Comparison of ENCODE assay signal across 29 cellular contexts in the genomic region with DNA sequence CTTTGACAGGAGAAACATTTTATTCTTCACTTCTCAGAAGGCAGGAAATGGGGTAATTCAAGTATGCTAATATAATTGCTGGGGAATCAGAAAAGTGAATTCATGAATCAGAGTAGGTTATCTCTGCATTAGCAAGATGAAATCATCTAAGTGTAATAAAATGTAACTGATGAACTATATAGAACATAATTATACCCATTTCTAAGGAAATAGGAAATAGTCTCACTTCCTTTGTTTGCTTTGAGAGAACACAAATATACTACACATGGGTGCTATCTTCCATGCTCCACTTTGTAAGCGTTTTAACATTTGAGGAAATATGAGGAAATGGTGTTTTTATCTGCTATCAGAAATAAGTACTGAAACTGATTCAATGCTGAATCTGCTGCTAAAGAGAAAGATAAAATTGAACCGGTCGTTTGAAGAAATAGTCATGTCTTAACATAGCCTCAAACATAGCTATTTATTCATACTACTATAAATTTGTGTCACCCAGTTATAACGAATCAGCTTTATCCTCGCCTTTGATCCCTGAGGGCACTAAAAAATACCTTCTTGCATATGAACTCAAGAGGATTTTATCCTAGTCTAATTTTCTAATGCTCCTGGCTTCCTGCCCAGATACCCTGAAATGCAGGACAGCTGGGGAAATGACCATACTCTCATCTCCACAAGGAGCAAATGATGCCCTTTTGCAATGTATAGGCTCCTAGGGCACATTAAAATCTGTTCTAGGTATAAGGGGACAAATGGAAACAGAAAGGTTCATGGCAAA.
A peak's percentile ranks its signal among the peaks of the same experiment; 100 is the strongest.
DNase-seq lines count a peak whose midpoint lies in the region; ATAC-seq and TF ChIP-seq lines count a peak whose summit lies in the region.
"Had no signal": no experiment of that assay in that cellular context is flagged by ENCODE, and none has a peak within 500 bp of the region (broad histone marks: within the 10 kb centered on the region; RNA-seq: fewer than 3 reads in every experiment).

No MANE protein-coding gene starts in this region.

- intact Hi-C loops in heart right ventricle (cut with DNase I) = no loop called here

- ATAC-seq in heart right ventricle = no peak
- ATAC-seq: foreskin keratinocyte; GM12878; left lung; naive thymus-derived CD8-positive, alpha-beta T cell; stimulated activated memory B cell treated with anti-CD40 and anti-IgM and Interleukin-4, amounts not matched to agents 10 μg/mL and 1 μg/mL and 100 μg/mL, for 72 hours had no signal

- H3K36me3 ChIP-seq in SJCRH30 (no peaks in the 10 kb centered on the region), heart right ventricle (no peaks in the 10 kb centered on the region)
- H3K36me3 ChIP-seq: adrenal gland, BLaER1, brain microvascular endothelial cell, left lung, ovary, uterus, WERI-Rb-1 had no signal

- H3K27me3 ChIP-seq in SJCRH30 (no peaks in the 10 kb centered on the region), heart right ventricle (no peaks in the 10 kb centered on the region)
- H3K27me3 ChIP-seq: adrenal gland, BLaER1, brain microvascular endothelial cell, foreskin keratinocyte, left lung, ovary, uterus had no signal

- H3K27ac ChIP-seq in SJCRH30 = no peak overlapping the region
- H3K27ac ChIP-seq in heart right ventricle = no peak overlapping the region
- H3K27ac ChIP-seq: adrenal gland, BLaER1, brain microvascular endothelial cell, foreskin keratinocyte, HL-60, left lung, ovary, uterus, WERI-Rb-1 had no signal

- H3K9me3 ChIP-seq in SJCRH30 (replicated peaks) (no peaks in the 10 kb centered on the region), heart right ventricle (no peaks in the 10 kb centered on the region)
- H3K9me3 ChIP-seq: adrenal gland, BLaER1, left lung, ovary, uterus had no signal

- H3K4me1 ChIP-seq in SJCRH30 (no peaks in the 10 kb centered on the region), heart right ventricle (no peaks in the 10 kb centered on the region)
- H3K4me1 ChIP-seq: adrenal gland, left lung, uterus had no signal

- WGBS in heart right ventricle, 2 donors = 37 to 43% methylated on average over 5 of the region's 5 CpGs

- TF ChIP-seq CTCF in heart right ventricle (IDR thresholded peaks at IDR 0.05) = no peak
- TF ChIP-seq CTCF in GM10266 (IDR thresholded peaks at IDR 0.05; ENCODE audit: control insufficient read depth, insufficient read depth, low read depth, missing control alignments) = no peak

- peak; percentile 11 for DNase-seq in NCI-H1436 (lab: John Stamatoyannopoulos, UW)
- no peak for DNase-seq in NCI-H1436 treated with DMSO at 0.1 percent for 48 hours (lab: John Stamatoyannopoulos, UW)
- peak; percentile 14 for DNase-seq in NCI-H226
- peak; percentile 41 to 70 for DNase-seq in SJCRH30
- peak; percentile 27 for DNase-seq in myocyte (ENCODE audit: low read depth)
- no peak for DNase-seq in heart right ventricle
- no peak for DNase-seq in HuH-7.5 (ENCODE audit: low spot score)
- DNase-seq in GM10266 (ENCODE audit: extremely low spot score) = no peak
- DNase-seq: activated CD4-positive, alpha-beta T cell treated with anti-CD3 and anti-CD28 coated beads, Interleukin-2, amount 10 ng/mL, durations not matched to agents 24 days and 14 days; activated naive CD4-positive, alpha-beta T cell; activated T-cell treated with anti-CD3 and anti-CD28 coated beads, Interleukin-2, amount 50 U/mL, for 48 hours; adrenal gland; brain microvascular endothelial cell; DND-41; effector CD8-positive, alpha-beta T cell; erythroblast; foreskin keratinocyte; H9; left lung; naive thymus-derived CD8-positive, alpha-beta T cell; NCI-H1694; ovary; stimulated activated CD4-positive, alpha-beta T cell treated with anti-CD3 and anti-CD28 coated beads, Interleukin-4, amount 100 ng/mL, for 1 hour; uterus; WERI-Rb-1 had no signal

- H3K4me3 ChIP-seq in SJCRH30 (no peak overlapping the region), heart right ventricle (no peak overlapping the region)
- H3K4me3 ChIP-seq: adrenal gland, BLaER1, GM12878, left lung, ovary, uterus had no signal

Comparison
In these comparisons a context has a peak if more than half of its experiments do, and no peak if none do; other contexts are left out.
1. DNase-seq: peak in NCI-H1436 (single experiment), NCI-H226 (single experiment), SJCRH30 (2 of 2) and myocyte (single experiment); none in NCI-H1436 treated with DMSO at 0.1 percent for 48 hours (single experiment), heart right ventricle (0 of 2), HuH-7.5 (single experiment) and GM10266 (single experiment).